22 cellular contexts compared by ENCODE assay signal in genomic region chr12:43241971-43242370, GRCh38.
DNase-seq lines count a peak whose midpoint lies in the region; ATAC-seq, FAIRE-seq and TF ChIP-seq lines count a peak whose summit lies in the region.
"Had no signal": no experiment of that assay in that cellular context is flagged by ENCODE, and none has a peak within 500 bp of the region (broad histone marks: within the 10 kb centered on the region; RNA-seq: fewer than 3 reads in every experiment).

No MANE protein-coding gene starts in this region.

- H3K4me3 ChIP-seq in cardiac fibroblast (replicated peaks in 1 of 2; ENCODE audit: low read depth in 2 of 2, low read length in 2 of 2) (no peak overlapping the region), foreskin fibroblast (ENCODE audit: low read depth in 1 of 2, low read length in 2 of 2) (no peak overlapping the region), skeletal muscle cell (ENCODE audit: low read depth, low read length) (no peak overlapping the region), pancreas (no peak overlapping the region)
- H3K4me3 ChIP-seq: gastrocnemius medialis, Peyer's patch, skin epidermis had no signal

- H3K27ac ChIP-seq in pancreas = no peak overlapping the region
- no peak overlapping the region for H3K27ac ChIP-seq in RWPE1
- H3K27ac ChIP-seq: gastrocnemius medialis, Peyer's patch, skin epidermis had no signal

- no peaks in the 10 kb centered on the region for H3K27me3 Mint-ChIP-seq in HFFc6 (ENCODE audit: insufficient read depth)
- H3K27me3 Mint-ChIP-seq: stimulated activated naive CD8-positive, alpha-beta T cell treated with anti-CD3 and anti-CD28 coated beads, Interleukin-15, Interleukin-2, amounts not matched to agents 100 ng/mL and 50 ng/mL, for 24 hours; type B pancreatic cell had no signal

- POLR2A ChIA-PET in RWPE1 (lab: Yijun Ruan, JAX; ENCODE audit: low non-redundant PET) = no interaction called here

- no peaks in the 10 kb centered on the region for H3K36me3 Mint-ChIP-seq in HFFc6 (ENCODE audit: low read depth)
- H3K36me3 Mint-ChIP-seq: naive thymus-derived CD8-positive, alpha-beta T cell; type B pancreatic cell had no signal

- peaks cover 3% of the 10 kb centered on the region; the same call in 1 of the 2 replicates for H3K9me3 Mint-ChIP-seq in HFFc6

- H3K27me3 ChIP-seq in pancreas = no peaks in the 10 kb centered on the region
- H3K27me3 ChIP-seq: gastrocnemius medialis, Peyer's patch had no signal

- TF ChIP-seq POLR2A in GM12891 (IDR thresholded peaks at IDR 0.05; ENCODE audit: low read depth, low read length) = no peak

- H3K36me3 ChIP-seq in pancreas = no peaks in the 10 kb centered on the region
- H3K36me3 ChIP-seq: gastrocnemius medialis, Peyer's patch had no signal

- WGBS in pancreas, 2 donors = 72 to 80% methylated on average over 2 of the region's 2 CpGs

- H3K9me3 ChIP-seq in pancreas = no peaks in the 10 kb centered on the region
- H3K9me3 ChIP-seq: gastrocnemius medialis, Peyer's patch had no signal

- CTCF ChIA-PET in RWPE1 (lab: Yijun Ruan, JAX) = no interaction called here

- TF ChIP-seq CTCF in HFFc6 (IDR thresholded peaks at IDR 0.05) (no peak), cardiac fibroblast (IDR thresholded peaks at IDR 0.05; ENCODE audit: low read depth, low read length) (no peak), foreskin fibroblast (IDR thresholded peaks at IDR 0.05; ENCODE audit: low read depth, low read length) (no peak), pancreas (IDR thresholded peaks at IDR 0.05) (no peak), RWPE1 (conservative IDR thresholded peaks at IDR 0.05; ENCODE audit: low read depth) (no peak)

- H3K4me3 Mint-ChIP-seq in HFFc6 = no peak overlapping the region
- H3K4me3 Mint-ChIP-seq: B cell; H9; naive thymus-derived CD8-positive, alpha-beta T cell; stimulated activated naive CD8-positive, alpha-beta T cell treated with anti-CD3 and anti-CD28 coated beads, Interleukin-15, Interleukin-2, amounts not matched to agents 100 ng/mL and 50 ng/mL, for 24 hours; type B pancreatic cell had no signal

- H3K27ac Mint-ChIP-seq in HFFc6 = no peak overlapping the region
- H3K27ac Mint-ChIP-seq: B cell; H9; naive thymus-derived CD8-positive, alpha-beta T cell; stimulated activated naive CD8-positive, alpha-beta T cell treated with anti-CD3 and anti-CD28 coated beads, Interleukin-15, Interleukin-2, amounts not matched to agents 100 ng/mL and 50 ng/mL, for 24 hours; type B pancreatic cell had no signal

- H3K4me1 Mint-ChIP-seq in HFFc6 (ENCODE audit: low read depth) = no peaks in the 10 kb centered on the region
- H3K4me1 Mint-ChIP-seq: H9; naive thymus-derived CD8-positive, alpha-beta T cell had no signal

- intact Hi-C loops in pancreas (cut with DNase I) = no loop called here

- no peak for FAIRE-seq in GM12891 (lab: Jason Lieb, UNC)
- FAIRE-seq in pancreas (lab: Jason Lieb, UNC) = no peak
- FAIRE-seq: HTR-8/SVneo had no signal

- ATAC-seq in HG03159 (IDR thresholded peaks at IDR 0.05; ENCODE audit: unreplicated experiment) (no peak), pancreas (no peak)
- ATAC-seq: gastrocnemius medialis; naive thymus-derived CD8-positive, alpha-beta T cell had no signal

- H3K4me1 ChIP-seq in pancreas = no peaks in the 10 kb centered on the region
- H3K4me1 ChIP-seq: gastrocnemius medialis, Peyer's patch had no signal

- DNase-seq in HFFc6 (peak; percentile 0), cardiac fibroblast (ENCODE audit: low read depth in 2 of 2) (peak; percentile 54 to 67), foreskin fibroblast (peak; percentile 10 to 68), skeletal muscle cell (ENCODE audit: low read depth) (peak; percentile 9), GM12891 (ENCODE audit: insufficient read length, low spot score) (no peak), pancreas (no peak), RWPE1 (ENCODE audit: low spot score) (no peak)
- DNase-seq: activated CD4-positive, alpha-beta T cell treated with anti-CD3 and anti-CD28 coated beads, Interleukin-2, amount 50 U/mL, for 4 hours; anterior cingulate cortex; gastrocnemius medialis; H9; naive thymus-derived CD8-positive, alpha-beta T cell; NCI-H1092; NCI-H2029 treated with DMSO at 0.1 percent for 48 hours; Peyer's patch; stimulated activated CD4-positive, alpha-beta T cell treated with anti-CD3 and anti-CD28 coated beads, Interleukin-4, amount 100 ng/mL, for 1 hour had no signal

TF ChIP-seq in GM12891, 5 proteins besides CTCF, POLR2A, EP300 and RAD21:
- TF ChIP-seq POU2F2 (IDR thresholded peaks at IDR 0.05; ENCODE audit: low read depth, low read length) (no peak), SPI1 (IDR thresholded peaks at IDR 0.05; ENCODE audit: low read depth, low read length) (no peak), PAX5 (IDR thresholded peaks at IDR 0.05; ENCODE audit: insufficient read depth, low read length, severe bottlenecking) (no peak), TAF1 (IDR thresholded peaks at IDR 0.05; ENCODE audit: low read depth, low read length) (no peak), POLR2AphosphoS5 (IDR thresholded peaks at IDR 0.05; ENCODE audit: low read depth, low read length) (no peak)

Comparison
In these comparisons a context has a peak if more than half of its experiments do, and no peak if none do; other contexts are left out.
1. DNase-seq: peak in HFFc6 (single experiment), cardiac fibroblast (2 of 2), foreskin fibroblast (2 of 2) and skeletal muscle cell (single experiment); none in GM12891 (single experiment), pancreas (0 of 6) and RWPE1 (single experiment).